Comparison of ENCODE assay signal across 17 cellular contexts in the genomic region with DNA sequence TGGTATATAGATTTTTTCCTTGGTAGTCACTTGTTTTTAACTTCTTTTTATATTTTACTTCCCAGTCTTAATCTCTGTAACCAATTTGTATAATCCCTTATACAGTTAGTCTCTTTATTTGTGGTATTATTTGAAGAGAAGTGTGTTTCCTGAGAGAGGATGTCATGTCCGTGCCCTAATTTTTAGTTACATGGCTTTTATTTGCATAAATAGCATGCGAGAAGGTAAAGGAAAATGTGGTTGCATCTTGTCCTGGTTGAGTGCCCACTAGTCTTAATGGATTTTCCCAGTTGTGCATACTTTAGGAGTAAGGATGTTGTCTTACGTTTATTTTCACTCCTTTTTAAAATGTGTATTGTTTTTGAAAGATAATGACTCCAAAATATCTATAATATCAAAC. TPM values are rescaled to one million over a fixed set of nuclear protein-coding genes. Genes with fewer than 3 reads are reported as not detected.
DNase-seq lines count a peak whose midpoint lies in the region; ATAC-seq and TF ChIP-seq lines count a peak whose summit lies in the region.
"Had no signal": no experiment of that assay in that cellular context is flagged by ENCODE, and none has a peak within 500 bp of the region (broad histone marks: within the 10 kb centered on the region; RNA-seq: fewer than 3 reads in every experiment).

No MANE protein-coding gene starts in this region.

- TF ChIP-seq POLR2A in stomach (IDR thresholded peaks at IDR 0.05), result no peak

- CTCF ChIA-PET in T-cell (lab: Charles Lee), result interaction anchor here (0.6 kb wide), 2 partner anchors 274 to 542 kb away, joined by 3 to 4 read pairs; no protein-coding TSS in a partner anchor

- no peaks in the 10 kb centered on the region for H3K36me3 ChIP-seq in stomach
- H3K36me3 ChIP-seq: adrenal gland, cardiac muscle cell, neural progenitor cell had no signal

- peaks cover 28% of the 10 kb centered on the region for H3K36me3 Mint-ChIP-seq in stimulated activated naive CD8-positive, alpha-beta T cell treated with anti-CD3 and anti-CD28 coated beads, Interleukin-15, Interleukin-2, amounts not matched to agents 100 ng/mL and 50 ng/mL, for 24 hours (ENCODE audit: low read depth)
- H3K36me3 Mint-ChIP-seq in T-cell (peaks cover 13% of the 10 kb centered on the region), endothelial cell (ENCODE audit: low read depth, unreplicated experiment) (no peaks in the 10 kb centered on the region), type B pancreatic cell (peaks cover 9% of the 10 kb centered on the region)

- intact Hi-C loops in stomach (cut with DNase I; ENCODE audit: low total_unique reads), result no loop called here

- H3K4me3 ChIP-seq in stomach, result no peak overlapping the region
- H3K4me3 ChIP-seq: adrenal gland, cardiac muscle cell, heart right ventricle, neural progenitor cell had no signal

- no peaks in the 10 kb centered on the region for H3K9me3 ChIP-seq in stomach
- H3K9me3 ChIP-seq: adrenal gland, heart right ventricle had no signal

- no peak for TF ChIP-seq EP300 in stomach (IDR thresholded peaks at IDR 0.05)

- DNase-seq in stimulated activated naive CD8-positive, alpha-beta T cell treated with anti-CD3 and anti-CD28 coated beads, Interleukin-15, Interleukin-2, amounts not matched to agents 100 U/mL and 50 U/mL, for 24 hours, result no peak
- DNase-seq in T-cell (no peak), endothelial cell (ENCODE audit: low spot score) (no peak), type B pancreatic cell (ENCODE audit: extremely low spot score, unreplicated experiment) (no peak), stomach (no peak), DMS153 (lab: John Stamatoyannopoulos, UW) (no peak)
- DNase-seq: adrenal gland; Calu3; heart right ventricle; NCI-H1694; NK-92 treated with Interleukin-12 subunit alpha and Interleukin-12 subunit beta, amount 100 ng/mL, for 24 hours; right cardiac atrium; substantia nigra had no signal

- TF ChIP-seq CTCF in endothelial cell (IDR thresholded peaks at IDR 0.05; ENCODE audit: unreplicated experiment) (no peak), type B pancreatic cell (conservative IDR thresholded peaks at IDR 0.05) (no peak), stomach (IDR thresholded peaks at IDR 0.05) (no peak)

- 72 to 76% (median 75%) methylated on average over 3 of the region's 3 CpGs for WGBS in stomach, 5 donors

- POLR2A ChIA-PET in T-cell (lab: Charles Lee), result interaction anchor here (0.6 to 1.2 kb wide), 7 partner anchors 12 to 275 kb away, joined by 3 to 10 read pairs (median 6); no protein-coding TSS in a partner anchor

- H3K27ac Mint-ChIP-seq in stimulated activated naive CD8-positive, alpha-beta T cell treated with anti-CD3 and anti-CD28 coated beads, Interleukin-15, Interleukin-2, amounts not matched to agents 100 ng/mL and 50 ng/mL, for 24 hours, result peak overlapping the region; percentile 36
- H3K27ac Mint-ChIP-seq in T-cell (peak overlapping the region; percentile 54 to 58), endothelial cell (ENCODE audit: unreplicated experiment) (peak overlapping the region; percentile 34), type B pancreatic cell (peak overlapping the region; percentile 32)
- H3K27ac Mint-ChIP-seq: neural progenitor cell had no signal

- H3K4me1 Mint-ChIP-seq in stimulated activated naive CD8-positive, alpha-beta T cell treated with anti-CD3 and anti-CD28 coated beads, Interleukin-15, Interleukin-2, amounts not matched to agents 100 ng/mL and 50 ng/mL, for 24 hours (ENCODE audit: low read depth), result peaks cover 98% of the 10 kb centered on the region
- H3K4me1 Mint-ChIP-seq in T-cell, result peaks cover 97 to 98% (median 97%) of the 10 kb centered on the region in 3 donors
- H3K4me1 Mint-ChIP-seq in endothelial cell (ENCODE audit: unreplicated experiment), result peaks cover 17% of the 10 kb centered on the region
- H3K4me1 Mint-ChIP-seq in type B pancreatic cell (ENCODE audit: unreplicated experiment), result peaks cover 10% of the 10 kb centered on the region

- no peaks in the 10 kb centered on the region for H3K9me3 Mint-ChIP-seq in stimulated activated naive CD8-positive, alpha-beta T cell treated with anti-CD3 and anti-CD28 coated beads, Interleukin-15, Interleukin-2, amounts not matched to agents 100 ng/mL and 50 ng/mL, for 24 hours
- H3K9me3 Mint-ChIP-seq in T-cell, result no peaks in the 10 kb centered on the region
- H3K9me3 Mint-ChIP-seq in endothelial cell (ENCODE audit: unreplicated experiment), result no peaks in the 10 kb centered on the region
- H3K9me3 Mint-ChIP-seq in type B pancreatic cell, result no peaks in the 10 kb centered on the region
- H3K9me3 Mint-ChIP-seq: neural progenitor cell had no signal

- no peaks in the 10 kb centered on the region for H3K27me3 Mint-ChIP-seq in stimulated activated naive CD8-positive, alpha-beta T cell treated with anti-CD3 and anti-CD28 coated beads, Interleukin-15, Interleukin-2, amounts not matched to agents 100 ng/mL and 50 ng/mL, for 24 hours
- H3K27me3 Mint-ChIP-seq in T-cell (no peaks in the 10 kb centered on the region), endothelial cell (ENCODE audit: unreplicated experiment) (peaks cover 1% of the 10 kb centered on the region), type B pancreatic cell (no peaks in the 10 kb centered on the region)

- no peak overlapping the region for H3K27ac ChIP-seq in stomach
- H3K27ac ChIP-seq: adrenal gland, cardiac muscle cell, heart right ventricle, neural progenitor cell had no signal

- H3K27me3 ChIP-seq in stomach, result no peaks in the 10 kb centered on the region
- H3K27me3 ChIP-seq: adrenal gland, cardiac muscle cell, heart right ventricle, neural progenitor cell had no signal

- no peak overlapping the region for H3K4me3 Mint-ChIP-seq in stimulated activated naive CD8-positive, alpha-beta T cell treated with anti-CD3 and anti-CD28 coated beads, Interleukin-15, Interleukin-2, amounts not matched to agents 100 ng/mL and 50 ng/mL, for 24 hours
- H3K4me3 Mint-ChIP-seq in T-cell (peak overlapping the region; percentile 10 to 51 (median 31)), endothelial cell (ENCODE audit: unreplicated experiment) (no peak overlapping the region), type B pancreatic cell (no peak overlapping the region)
- H3K4me3 Mint-ChIP-seq: neural progenitor cell had no signal

- H3K4me1 ChIP-seq in stomach, result peaks cover 40 to 100% (median 70%) of the 10 kb centered on the region in 4 donors

- ATAC-seq in stimulated activated naive CD8-positive, alpha-beta T cell treated with anti-CD3 and anti-CD28 coated beads, Interleukin-15, Interleukin-2, amounts not matched to agents 100 U/mL and 50 U/mL, for 24 hours, result no peak
- ATAC-seq in T-cell (replicated peaks in 1 of 4) (no peak), HG03565 (IDR thresholded peaks at IDR 0.05; ENCODE audit: unreplicated experiment) (no peak)
- ATAC-seq: heart right ventricle, right cardiac atrium had no signal

RNA-seq across cellular contexts. Expression of gene RAP1B, which starts 27.5 kb away (rescaled TPM):
- total RNA-seq in T-cell (100 to 1,000 TPM; 163 to 290 (median 170) TPM), endothelial cell (ENCODE audit: unreplicated experiment) (206 TPM), type B pancreatic cell (ENCODE audit: low replicate concordance) (110 and 151 TPM in 2 replicates), stomach (100 to 1,000 TPM in 2 of 5 donors, 10 to 100 TPM in 3; 79.5 to 315 (median 99.4) TPM)
- polyA plus RNA-seq in stomach, result 100 to 1,000 TPM in 2 of 3 donors, 10 to 100 TPM in 1; 56.3 to 140 (median 105) TPM

RNA-seq across cellular contexts. Expression of gene NUP107, which starts 48.6 kb away (rescaled TPM):
- total RNA-seq in T-cell, result 10 to 100 TPM; 38.4 to 67.5 (median 50.7) TPM
- total RNA-seq in endothelial cell (ENCODE audit: unreplicated experiment), result 66.3 TPM
- total RNA-seq in type B pancreatic cell (ENCODE audit: low replicate concordance), result 48.7 and 80.2 TPM in 2 replicates
- total RNA-seq in stomach, result 10 to 100 TPM in 4 of 5 donors, 1 to 10 TPM in 1; 9.3 to 99.1 (median 28.1) TPM
- 10 to 100 TPM in 1 of 3 donors, 1 to 10 TPM in 2; 5.7 to 13.6 (median 5.8) TPM for polyA plus RNA-seq in stomach

Comparison
In these comparisons a context has a peak if more than half of its experiments do, and no peak if none do; other contexts are left out.
1. H3K4me3 Mint-ChIP-seq: peak in T-cell (3 of 3); none in stimulated activated naive CD8-positive, alpha-beta T cell treated with anti-CD3 and anti-CD28 coated beads, Interleukin-15, Interleukin-2, amounts not matched to agents 100 ng/mL and 50 ng/mL, for 24 hours (single experiment), endothelial cell (single experiment) and type B pancreatic cell (single experiment).
2. Peak in every context shown above with its lines, with median percentiles within 50 percentile points of each other: H3K27ac Mint-ChIP-seq.